ENCODE assay signal across 7 cellular contexts in the genomic region with DNA sequence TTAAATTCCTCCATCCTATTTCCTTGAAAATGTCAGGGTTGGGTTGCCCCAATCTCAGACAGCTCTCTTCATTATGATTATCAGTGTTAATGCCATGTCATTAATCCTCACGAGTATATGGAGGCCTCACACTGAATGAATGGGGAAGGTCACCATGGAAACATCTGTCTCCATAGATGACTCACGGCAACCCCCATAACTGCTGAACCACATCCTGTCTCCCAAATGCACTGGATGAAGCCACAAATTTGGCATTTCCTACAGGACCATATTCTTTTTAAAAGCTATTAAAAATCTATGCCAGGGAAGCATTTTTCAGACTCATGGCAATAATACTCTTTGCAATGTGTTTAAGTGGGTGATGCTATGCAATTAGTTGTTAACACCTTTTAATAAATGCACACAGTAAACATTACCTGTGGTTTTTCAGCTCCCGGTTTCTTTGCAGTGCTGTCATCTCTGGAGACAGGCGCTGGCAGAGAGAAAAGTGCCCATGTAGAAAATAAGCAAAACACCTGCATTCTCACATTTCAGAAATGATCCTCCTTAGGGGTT.
DNase-seq lines count a peak whose midpoint lies in the region; ATAC-seq lines count a peak whose summit lies in the region.

No MANE protein-coding gene starts in this region.

- peak; percentile 67 for ATAC-seq in GM18870 (IDR thresholded peaks at IDR 0.05; ENCODE audit: unreplicated experiment)
- ATAC-seq in HG02884 (IDR thresholded peaks at IDR 0.05; ENCODE audit: unreplicated experiment) = peak; percentile 72
- no peak for ATAC-seq in activated CD4-positive, CD25-positive, alpha-beta regulatory T cell treated with anti-CD3 and anti-CD28 coated beads, Interleukin-2, amount 50 U/mL, for 24 hours

- peak; percentile 81 for DNase-seq in NCI-H748 treated with DMSO at 0.1 percent for 48 hours (lab: John Stamatoyannopoulos, UW)
- DNase-seq in glomerular visceral epithelial cell (ENCODE audit: extremely low spot score) = peak; percentile 93
- DNase-seq in NCI-H2029 (lab: John Stamatoyannopoulos, UW) = no peak
- DNase-seq in activated CD8-positive, alpha-beta memory T cell treated with anti-CD3 and anti-CD28 coated beads, Interleukin-2, amount 50 U/mL, for 4 hours = no peak

Comparison
In these comparisons a context has a peak if more than half of its experiments do, and no peak if none do; other contexts are left out.
1. ATAC-seq: peak in GM18870 (single experiment) and HG02884 (single experiment); none in activated CD4-positive, CD25-positive, alpha-beta regulatory T cell treated with anti-CD3 and anti-CD28 coated beads, Interleukin-2, amount 50 U/mL, for 24 hours (0 of 2).
2. DNase-seq: peak in NCI-H748 treated with DMSO at 0.1 percent for 48 hours (single experiment) and glomerular visceral epithelial cell (single experiment); none in NCI-H2029 (single experiment) and activated CD8-positive, alpha-beta memory T cell treated with anti-CD3 and anti-CD28 coated beads, Interleukin-2, amount 50 U/mL, for 4 hours (single experiment).